Comparison of ENCODE assay signal across 26 cellular contexts in genomic region chr1:154926201-154926600, GRCh38. TPM values are rescaled to one million over a fixed set of nuclear protein-coding genes. Genes with fewer than 3 reads are reported as not detected.
DNase-seq lines count a peak whose midpoint lies in the region; ATAC-seq and TF ChIP-seq lines count a peak whose summit lies in the region.
"Had no signal": no experiment of that assay in that cellular context is flagged by ENCODE, and none has a peak within 500 bp of the region (broad histone marks: within the 10 kb centered on the region; RNA-seq: fewer than 3 reads in every experiment).

No MANE protein-coding gene starts in this region.

- H3K9me3 Mint-ChIP-seq in activated CD8-positive, alpha-beta T cell treated with anti-CD3 and anti-CD28 coated beads, Interleukin-2, amount 10 ng/mL, durations not matched to agents 7 days and 5 days (ENCODE audit: insufficient read depth): no peaks in the 10 kb centered on the region
- no peaks in the 10 kb centered on the region for H3K9me3 Mint-ChIP-seq in activated CD8-positive, alpha-beta T cell treated with anti-CD3 and anti-CD28 coated beads for 36 hours
- H3K9me3 Mint-ChIP-seq in T-helper 2 cell treated with Interferon-gamma antibody and Interleukin-4, amounts not matched to agents 5 μg/mL and 100 μg/mL, for 36 hours: no peaks in the 10 kb centered on the region
- H3K9me3 Mint-ChIP-seq: activated T-helper 2 cell treated with anti-CD3 and anti-CD28 coated beads, Interferon-gamma antibody, Interleukin-2, Interleukin-4, amounts not matched to agents 10 μg/mL and 5 μg/mL and 100 μg/mL, durations not matched to agents 14 hours and 24 hours and 36 hours; nephron progenitor cell had no signal

- CTCF ChIA-PET in activated CD8-positive, alpha-beta T cell treated with anti-CD3 and anti-CD28 coated beads, Interleukin-2, amount 10 ng/mL, durations not matched to agents 7 days and 5 days (lab: Charles Lee): interaction anchor here (1.5 kb wide), 1 partner anchor 10 kb away, joined by 7 read pairs; the partner anchor contains the start of gene PMVK
- CTCF ChIA-PET in activated CD8-positive, alpha-beta T cell treated with anti-CD3 and anti-CD28 coated beads for 36 hours (lab: Charles Lee): no interaction called here

- POLR2A ChIA-PET in activated CD8-positive, alpha-beta T cell treated with anti-CD3 and anti-CD28 coated beads, Interleukin-2, amount 10 ng/mL, durations not matched to agents 7 days and 5 days (lab: Charles Lee): interaction anchor here (2.5 kb wide), 1 partner anchor 10 kb away, joined by 12 read pairs; the partner anchor contains the start of gene PMVK
- POLR2A ChIA-PET in activated CD8-positive, alpha-beta T cell treated with anti-CD3 and anti-CD28 coated beads for 36 hours (lab: Charles Lee): interaction anchor here (1.4 kb wide), 1 partner anchor 10 kb away, joined by 4 read pairs; the partner anchor contains the start of gene PMVK

- no peak overlapping the region for H2BK15ac ChIP-seq in mesenchymal stem cell (ENCODE audit: low read depth, poor library complexity, severe bottlenecking)

- H3K9ac ChIP-seq in Loucy (ENCODE audit: low read depth, low read length, poor library complexity, severe bottlenecking) (peak overlapping the region; percentile 70), mesenchymal stem cell (ENCODE audit: low read length) (no peak overlapping the region)
- H3K9ac ChIP-seq: GM23248 had no signal

- no peaks in the 10 kb centered on the region for H3K79me1 ChIP-seq in mesenchymal stem cell (replicated peaks; ENCODE audit: low read length, poor library complexity, severe bottlenecking)

- no peak overlapping the region for H3K27ac ChIP-seq in mesenchymal stem cell (ENCODE audit: low read length, poor library complexity, severe bottlenecking)
- H3K27ac ChIP-seq: A549, adrenal gland, brain microvascular endothelial cell, gastrocnemius medialis, GM23248, Peyer's patch, sigmoid colon, SJSA1 had no signal

- no peak overlapping the region for H3K14ac ChIP-seq in mesenchymal stem cell (ENCODE audit: low read length in 2 of 2)

- H3K4me3 ChIP-seq in Loucy (ENCODE audit: low read length, poor library complexity, severe bottlenecking): no peak overlapping the region
- H3K4me3 ChIP-seq in mesenchymal stem cell (ENCODE audit: insufficient read depth in 1 of 2, low read depth in 1 of 2, low read length in 2 of 2): no peak overlapping the region
- H3K4me3 ChIP-seq: A549, adrenal gland, esophagus squamous epithelium, gastrocnemius medialis, GM23248, Peyer's patch, sigmoid colon, SJSA1 had no signal

- no peaks in the 10 kb centered on the region for H3K27me3 Mint-ChIP-seq in activated CD8-positive, alpha-beta T cell treated with anti-CD3 and anti-CD28 coated beads, Interleukin-2, amount 10 ng/mL, durations not matched to agents 7 days and 5 days (ENCODE audit: low read depth)
- H3K27me3 Mint-ChIP-seq in activated CD8-positive, alpha-beta T cell treated with anti-CD3 and anti-CD28 coated beads for 36 hours: no peaks in the 10 kb centered on the region
- no peaks in the 10 kb centered on the region for H3K27me3 Mint-ChIP-seq in T-helper 2 cell treated with Interferon-gamma antibody and Interleukin-4, amounts not matched to agents 5 μg/mL and 100 μg/mL, for 36 hours (ENCODE audit: low read depth)
- H3K27me3 Mint-ChIP-seq: progenitor cell of endocrine pancreas had no signal

- H3K4me1 Mint-ChIP-seq in activated CD8-positive, alpha-beta T cell treated with anti-CD3 and anti-CD28 coated beads, Interleukin-2, amount 10 ng/mL, durations not matched to agents 7 days and 5 days (ENCODE audit: low read depth): peaks cover 19% of the 10 kb centered on the region
- peaks cover 2% of the 10 kb centered on the region for H3K4me1 Mint-ChIP-seq in activated CD8-positive, alpha-beta T cell treated with anti-CD3 and anti-CD28 coated beads for 36 hours (ENCODE audit: low read depth)
- H3K4me1 Mint-ChIP-seq in T-helper 2 cell treated with Interferon-gamma antibody and Interleukin-4, amounts not matched to agents 5 μg/mL and 100 μg/mL, for 36 hours (ENCODE audit: low read depth): peaks cover 10% of the 10 kb centered on the region

- H3F3A ChIP-seq in Loucy (ENCODE audit: low read depth): no peaks in the 10 kb centered on the region

- H3K18ac ChIP-seq in mesenchymal stem cell (ENCODE audit: low read depth in 1 of 2, low read length in 2 of 2): no peak overlapping the region

- no peak overlapping the region for H3K4me3 Mint-ChIP-seq in activated CD8-positive, alpha-beta T cell treated with anti-CD3 and anti-CD28 coated beads, Interleukin-2, amount 10 ng/mL, durations not matched to agents 7 days and 5 days
- no peak overlapping the region for H3K4me3 Mint-ChIP-seq in activated CD8-positive, alpha-beta T cell treated with anti-CD3 and anti-CD28 coated beads for 36 hours
- H3K4me3 Mint-ChIP-seq in T-helper 2 cell treated with Interferon-gamma antibody and Interleukin-4, amounts not matched to agents 5 μg/mL and 100 μg/mL, for 36 hours: no peak overlapping the region
- H3K4me3 Mint-ChIP-seq: nephron progenitor cell had no signal

- H3K36me3 ChIP-seq in Loucy (ENCODE audit: insufficient read depth, low read length) (no peaks in the 10 kb centered on the region), mesenchymal stem cell (ENCODE audit: control insufficient read depth in 1 of 2, insufficient read depth in 2 of 2, low read depth in 1 of 2, low read length in 2 of 2) (peaks cover 41 to 74% of the 10 kb centered on the region in 2 experiments)

- H3K27me3 ChIP-seq in Loucy (ENCODE audit: insufficient read depth, low read length, poor library complexity, severe bottlenecking) (no peaks in the 10 kb centered on the region), mesenchymal stem cell (ENCODE audit: control insufficient read depth in 1 of 2, insufficient read depth in 1 of 2, low read length in 2 of 2) (no peaks in the 10 kb centered on the region)
- H3K27me3 ChIP-seq: adrenal gland, brain microvascular endothelial cell, esophagus squamous epithelium, gastrocnemius medialis, Peyer's patch, sigmoid colon, SJSA1 had no signal

- no peak overlapping the region for H4K8ac ChIP-seq in mesenchymal stem cell (ENCODE audit: low read length)

- H3K9me2 ChIP-seq in Loucy (replicated peaks; ENCODE audit: low read depth, low read length): no peaks in the 10 kb centered on the region

- H3K9me3 ChIP-seq in Loucy (ENCODE audit: insufficient read depth, low read depth, low read length) (no peaks in the 10 kb centered on the region), mesenchymal stem cell (ENCODE audit: control insufficient read depth, low read length) (no peaks in the 10 kb centered on the region)
- H3K9me3 ChIP-seq: A549, adrenal gland, esophagus squamous epithelium, gastrocnemius medialis, Peyer's patch, sigmoid colon, SJSA1 had no signal

- H2AFZ ChIP-seq in Loucy (ENCODE audit: low read length) (no peak overlapping the region), mesenchymal stem cell (ENCODE audit: low read depth, low read length) (no peak overlapping the region)
- H2AFZ ChIP-seq: GM23248 had no signal

- H2BK120ac ChIP-seq in mesenchymal stem cell (ENCODE audit: low read depth, low read length): no peak overlapping the region

- H3K4me1 ChIP-seq in Loucy (ENCODE audit: insufficient read depth, low read length, poor library complexity, severe bottlenecking) (peaks cover 26% of the 10 kb centered on the region), mesenchymal stem cell (ENCODE audit: control insufficient read depth, insufficient read depth, low read depth, low read length) (no peaks in the 10 kb centered on the region)
- H3K4me1 ChIP-seq: A549, adrenal gland, esophagus squamous epithelium, gastrocnemius medialis, sigmoid colon, SJSA1 had no signal

- WGBS in mesenchymal stem cell: 95% methylated on average over 13 of the region's 13 CpGs

- H3K79me2 ChIP-seq in Loucy (ENCODE audit: insufficient read depth, low read length): no peaks in the 10 kb centered on the region

- intact Hi-C loops in activated CD8-positive, alpha-beta T cell treated with anti-CD3 and anti-CD28 coated beads for 36 hours (cut with micrococcal nuclease): no loop called here

- H4K91ac ChIP-seq in mesenchymal stem cell (ENCODE audit: low read length): peak overlapping the region; percentile 25

- H4K20me1 ChIP-seq in Loucy (ENCODE audit: insufficient read depth, low read length, poor library complexity, severe bottlenecking): no peaks in the 10 kb centered on the region

- ATAC-seq in activated CD8-positive, alpha-beta T cell treated with anti-CD3 and anti-CD28 coated beads, Interleukin-2, amount 10 ng/mL, durations not matched to agents 7 days and 5 days: no peak
- no peak for ATAC-seq in activated CD8-positive, alpha-beta T cell treated with anti-CD3 and anti-CD28 coated beads for 36 hours
- ATAC-seq: A549, gastrocnemius medialis had no signal

- no peak for DNase-seq in activated CD8-positive, alpha-beta T cell treated with anti-CD3 and anti-CD28 coated beads, Interleukin-2, amount 10 ng/mL, durations not matched to agents 7 days and 5 days
- no peak for DNase-seq in activated CD8-positive, alpha-beta T cell treated with anti-CD3 and anti-CD28 coated beads for 36 hours
- DNase-seq in mesenchymal stem cell (no peak), DMS153 treated with DMSO at 0.1 percent for 48 hours (lab: John Stamatoyannopoulos, UW; ENCODE audit: unreplicated experiment) (no peak)
- no peak for DNase-seq in T-helper 2 cell treated with Interferon-gamma antibody and Interleukin-4, amounts not matched to agents 5 μg/mL and 100 μg/mL, for 36 hours (ENCODE audit: low spot score)
- DNase-seq: activated CD8-positive, alpha-beta memory T cell treated with anti-CD3 and anti-CD28 coated beads for 24 hours; adrenal gland; brain microvascular endothelial cell; C1 segment of cervical spinal cord; Calu3; effector CD8-positive, alpha-beta T cell; EL; esophagus squamous epithelium; gastrocnemius medialis; GM23248; islet precursor cell; NCI-H187; NCI-H526; nephron progenitor cell; Peyer's patch; sigmoid colon had no signal

- H3K27ac Mint-ChIP-seq in activated CD8-positive, alpha-beta T cell treated with anti-CD3 and anti-CD28 coated beads, Interleukin-2, amount 10 ng/mL, durations not matched to agents 7 days and 5 days: peak overlapping the region; percentile 86
- H3K27ac Mint-ChIP-seq in activated CD8-positive, alpha-beta T cell treated with anti-CD3 and anti-CD28 coated beads for 36 hours: no peak overlapping the region
- H3K27ac Mint-ChIP-seq in T-helper 2 cell treated with Interferon-gamma antibody and Interleukin-4, amounts not matched to agents 5 μg/mL and 100 μg/mL, for 36 hours: no peak overlapping the region
- H3K27ac Mint-ChIP-seq: progenitor cell of endocrine pancreas had no signal

- no peak overlapping the region for H2AK5ac ChIP-seq in mesenchymal stem cell (ENCODE audit: low read length, severe bottlenecking)

- H2BK5ac ChIP-seq in mesenchymal stem cell (ENCODE audit: low read depth, low read length, poor library complexity, severe bottlenecking): no peak overlapping the region

- no peak overlapping the region for H3K23ac ChIP-seq in mesenchymal stem cell (ENCODE audit: low read length in 2 of 2)

- H3K4ac ChIP-seq in mesenchymal stem cell (ENCODE audit: low read depth in 1 of 2, low read length in 2 of 2): no peak overlapping the region

- TF ChIP-seq CTCF in activated CD8-positive, alpha-beta T cell treated with anti-CD3 and anti-CD28 coated beads for 36 hours (IDR thresholded peaks at IDR 0.05): no peak
- no peak for TF ChIP-seq CTCF in Loucy (conservative IDR thresholded peaks at IDR 0.05; ENCODE audit: low read length)

- peaks cover 55% of the 10 kb centered on the region for H3K36me3 Mint-ChIP-seq in activated CD8-positive, alpha-beta T cell treated with anti-CD3 and anti-CD28 coated beads, Interleukin-2, amount 10 ng/mL, durations not matched to agents 7 days and 5 days (ENCODE audit: low read depth)
- H3K36me3 Mint-ChIP-seq in activated CD8-positive, alpha-beta T cell treated with anti-CD3 and anti-CD28 coated beads for 36 hours (ENCODE audit: low read depth): peaks cover 34% of the 10 kb centered on the region
- H3K36me3 Mint-ChIP-seq in T-helper 2 cell treated with Interferon-gamma antibody and Interleukin-4, amounts not matched to agents 5 μg/mL and 100 μg/mL, for 36 hours (ENCODE audit: low read depth): peaks cover 48% of the 10 kb centered on the region

- H2BK12ac ChIP-seq in mesenchymal stem cell (ENCODE audit: low read length in 2 of 2): no peak overlapping the region

- H3K4me2 ChIP-seq in Loucy (ENCODE audit: low read depth, low read length, poor library complexity, severe bottlenecking) (peak overlapping the region; percentile 55), mesenchymal stem cell (ENCODE audit: low read length, poor library complexity, severe bottlenecking) (no peak overlapping the region)
- H3K4me2 ChIP-seq: A549 had no signal

RNA-seq across cellular contexts. Expression of gene PMVK, which starts 10.3 kb away (rescaled TPM):
- total RNA-seq in activated CD8-positive, alpha-beta T cell treated with anti-CD3 and anti-CD28 coated beads, Interleukin-2, amount 10 ng/mL, durations not matched to agents 7 days and 5 days: 10 to 100 TPM; 40.9 to 43.8 TPM
- 10 to 100 TPM; 32.3 to 33.2 TPM for total RNA-seq in activated CD8-positive, alpha-beta T cell treated with anti-CD3 and anti-CD28 coated beads for 36 hours
- 21.3 TPM for polyA plus RNA-seq in mesenchymal stem cell (2013, experiment 1 of 2)
- polyA plus RNA-seq in mesenchymal stem cell (2013, experiment 2 of 2): 21.1 TPM

RNA-seq across cellular contexts. Expression of gene PBXIP1, which starts 29.7 kb away (rescaled TPM):
- 10 to 100 TPM; 44.5 to 48.2 TPM for total RNA-seq in activated CD8-positive, alpha-beta T cell treated with anti-CD3 and anti-CD28 coated beads, Interleukin-2, amount 10 ng/mL, durations not matched to agents 7 days and 5 days
- total RNA-seq in activated CD8-positive, alpha-beta T cell treated with anti-CD3 and anti-CD28 coated beads for 36 hours: 10 to 100 TPM; 17.7 to 19.4 TPM
- 69.2 TPM for polyA plus RNA-seq in mesenchymal stem cell (2013, experiment 1 of 2)
- 66.7 TPM for polyA plus RNA-seq in mesenchymal stem cell (2013, experiment 2 of 2)

RNA-seq across cellular contexts. Expression of gene PYGO2, which starts 35.4 kb away (rescaled TPM):
- total RNA-seq in activated CD8-positive, alpha-beta T cell treated with anti-CD3 and anti-CD28 coated beads, Interleukin-2, amount 10 ng/mL, durations not matched to agents 7 days and 5 days: 10 to 100 TPM; 40.2 to 43.9 TPM
- 10 to 100 TPM; 21.2 to 21.8 TPM for total RNA-seq in activated CD8-positive, alpha-beta T cell treated with anti-CD3 and anti-CD28 coated beads for 36 hours
- 16.1 TPM for polyA plus RNA-seq in mesenchymal stem cell (2013, experiment 1 of 2)
- polyA plus RNA-seq in mesenchymal stem cell (2013, experiment 2 of 2): 15.3 TPM

RNA-seq across cellular contexts. Expression of gene SHC1, which starts 44.3 kb away (rescaled TPM):
- total RNA-seq in activated CD8-positive, alpha-beta T cell treated with anti-CD3 and anti-CD28 coated beads, Interleukin-2, amount 10 ng/mL, durations not matched to agents 7 days and 5 days: 10 to 100 TPM; 69.6 to 72.4 TPM
- 10 to 100 TPM; 32.3 to 34.2 TPM for total RNA-seq in activated CD8-positive, alpha-beta T cell treated with anti-CD3 and anti-CD28 coated beads for 36 hours
- polyA plus RNA-seq in mesenchymal stem cell (2013, experiment 1 of 2): 352 TPM
- 344 TPM for polyA plus RNA-seq in mesenchymal stem cell (2013, experiment 2 of 2)

RNA-seq across cellular contexts. Expression of gene CKS1B, which starts 48.3 kb away (rescaled TPM):
- total RNA-seq in activated CD8-positive, alpha-beta T cell treated with anti-CD3 and anti-CD28 coated beads, Interleukin-2, amount 10 ng/mL, durations not matched to agents 7 days and 5 days: 100 to 1,000 TPM; 151 to 153 TPM
- total RNA-seq in activated CD8-positive, alpha-beta T cell treated with anti-CD3 and anti-CD28 coated beads for 36 hours: 100 to 1,000 TPM; 172 to 173 TPM
- 48.2 TPM for polyA plus RNA-seq in mesenchymal stem cell (2013, experiment 1 of 2)
- polyA plus RNA-seq in mesenchymal stem cell (2013, experiment 2 of 2): 48.8 TPM
